11 cellular contexts compared by ENCODE assay signal in genomic region chr7:106871793-106872571, GRCh38. TPM values are rescaled to one million over a fixed set of nuclear protein-coding genes. Genes with fewer than 3 reads are reported as not detected.
DNase-seq lines count a peak whose midpoint lies in the region; ATAC-seq and TF ChIP-seq lines count a peak whose summit lies in the region.
"Had no signal": no experiment of that assay in that cellular context is flagged by ENCODE, and none has a peak within 500 bp of the region (broad histone marks: within the 10 kb centered on the region; RNA-seq: fewer than 3 reads in every experiment).

No MANE protein-coding gene starts in this region.

- peak; percentile 35 for ATAC-seq in activated CD8-positive, alpha-beta T cell treated with anti-CD3 and anti-CD28 coated beads for 36 hours
- ATAC-seq in naive B cell (ENCODE audit: low read depth in 2 of 2): peak; percentile 75 to 76
- ATAC-seq in GM18873 (IDR thresholded peaks at IDR 0.05; ENCODE audit: low FRiP score, unreplicated experiment): no peak
- ATAC-seq in GM18520 (IDR thresholded peaks at IDR 0.05; ENCODE audit: unreplicated experiment): no peak
- ATAC-seq: HepG2 had no signal

- intact Hi-C loops in activated CD8-positive, alpha-beta T cell treated with anti-CD3 and anti-CD28 coated beads for 36 hours (cut with micrococcal nuclease): loop anchor here (5.0 kb wide), 2 partner anchors 45 to 295 kb away; partner anchors contain the start of gene HBP1

- CTCF ChIA-PET in activated CD8-positive, alpha-beta T cell treated with anti-CD3 and anti-CD28 coated beads for 36 hours (lab: Charles Lee): interaction anchor here (1.0 to 1.1 kb wide), 2 partner anchors 9 to 212 kb away, joined by 4 read pairs; no protein-coding TSS in a partner anchor

- H3K27me3 Mint-ChIP-seq in IgD-negative memory B cell: no peaks in the 10 kb centered on the region
- H3K27me3 Mint-ChIP-seq in activated CD8-positive, alpha-beta T cell treated with anti-CD3 and anti-CD28 coated beads for 36 hours: no peaks in the 10 kb centered on the region
- H3K27me3 Mint-ChIP-seq in naive B cell: no peaks in the 10 kb centered on the region

- H3K4me3 Mint-ChIP-seq in IgD-negative memory B cell: peak overlapping the region; percentile 33 to 90 (median 74)
- peak overlapping the region; percentile 48 for H3K4me3 Mint-ChIP-seq in activated CD8-positive, alpha-beta T cell treated with anti-CD3 and anti-CD28 coated beads for 36 hours
- peak overlapping the region; percentile 21 to 86 (median 63) for H3K4me3 Mint-ChIP-seq in naive B cell

- TF ChIP-seq CTCF in activated CD8-positive, alpha-beta T cell treated with anti-CD3 and anti-CD28 coated beads for 36 hours (IDR thresholded peaks at IDR 0.05): no peak

- POLR2A ChIA-PET in activated CD8-positive, alpha-beta T cell treated with anti-CD3 and anti-CD28 coated beads for 36 hours (lab: Charles Lee): interaction anchor here (1.2 kb wide), 1 partner anchor 14 kb away, joined by 5 read pairs; no protein-coding TSS in a partner anchor

- peaks cover 40% of the 10 kb centered on the region for H3K36me3 Mint-ChIP-seq in IgD-negative memory B cell
- H3K36me3 Mint-ChIP-seq in activated CD8-positive, alpha-beta T cell treated with anti-CD3 and anti-CD28 coated beads for 36 hours (ENCODE audit: low read depth): peaks cover 76% of the 10 kb centered on the region
- peaks cover 40 to 47% of the 10 kb centered on the region in 2 donors for H3K36me3 Mint-ChIP-seq in naive B cell

- peaks cover 40 to 60% (median 59%) of the 10 kb centered on the region in 3 donors for H3K4me1 Mint-ChIP-seq in IgD-negative memory B cell
- H3K4me1 Mint-ChIP-seq in activated CD8-positive, alpha-beta T cell treated with anti-CD3 and anti-CD28 coated beads for 36 hours (ENCODE audit: low read depth): peaks cover 70% of the 10 kb centered on the region
- peaks cover 54 to 79% (median 56%) of the 10 kb centered on the region in 3 donors for H3K4me1 Mint-ChIP-seq in naive B cell

- DNase-seq in NCI-H526 (lab: John Stamatoyannopoulos, UW): peak; percentile 7 to 18
- DNase-seq in NCI-H526 treated with DMSO at 0.1 percent for 48 hours (lab: John Stamatoyannopoulos, UW): no peak
- no peak for DNase-seq in activated CD8-positive, alpha-beta T cell treated with anti-CD3 and anti-CD28 coated beads for 36 hours
- DNase-seq in naive B cell: no peak
- no peak for DNase-seq in superior temporal gyrus (ENCODE audit: extremely low spot score)
- DNase-seq: activated CD4-positive, alpha-beta T cell treated with anti-CD3 and anti-CD28 coated beads for 48 hours; SHP77 had no signal

- H3K27ac Mint-ChIP-seq in IgD-negative memory B cell: peak overlapping the region; percentile 43 to 95 (median 69)
- H3K27ac Mint-ChIP-seq in activated CD8-positive, alpha-beta T cell treated with anti-CD3 and anti-CD28 coated beads for 36 hours: peak overlapping the region; percentile 76
- H3K27ac Mint-ChIP-seq in naive B cell: peak overlapping the region; percentile 79 to 94 (median 84)

- H3K9me3 Mint-ChIP-seq in IgD-negative memory B cell: no peaks in the 10 kb centered on the region
- peaks cover 7% of the 10 kb centered on the region for H3K9me3 Mint-ChIP-seq in activated CD8-positive, alpha-beta T cell treated with anti-CD3 and anti-CD28 coated beads for 36 hours
- H3K9me3 Mint-ChIP-seq in naive B cell: peaks cover 0 to 6% (median 0%) of the 10 kb centered on the region in 7 donors

RNA-seq across cellular contexts. Expression of gene PIK3CG, which starts 6.9 kb away (rescaled TPM):
- polyA plus RNA-seq in IgD-negative memory B cell (27.7 TPM), naive B cell (ENCODE audit: low read depth in 6 of 6) (10 to 100 TPM; 33.8 to 57.3 (median 37.5) TPM)
- total RNA-seq in activated CD8-positive, alpha-beta T cell treated with anti-CD3 and anti-CD28 coated beads for 36 hours: 10 to 100 TPM; 26.8 to 27.0 TPM
- total RNA-seq: HepG2 had no signal
- polyA plus RNA-seq: HepG2 had no signal

Comparison
In these comparisons a context has a peak if more than half of its experiments do, and no peak if none do; other contexts are left out.
1. DNase-seq: peak in NCI-H526 (2 of 2); none in NCI-H526 treated with DMSO at 0.1 percent for 48 hours (single experiment), activated CD8-positive, alpha-beta T cell treated with anti-CD3 and anti-CD28 coated beads for 36 hours (single experiment), naive B cell (single experiment) and superior temporal gyrus (single experiment).
2. ATAC-seq: peak in activated CD8-positive, alpha-beta T cell treated with anti-CD3 and anti-CD28 coated beads for 36 hours (single experiment) and naive B cell (2 of 2); none in GM18873 (single experiment) and GM18520 (single experiment).
3. Peak in every context shown above with its lines, with median percentiles within 50 percentile points of each other: H3K27ac Mint-ChIP-seq and H3K4me3 Mint-ChIP-seq.